ENCODE assay signal across 17 cellular contexts in genomic region chr1:244102471-244102870, GRCh38. TPM values are rescaled to one million over a fixed set of nuclear protein-coding genes. Genes with fewer than 3 reads are reported as not detected.
A peak's percentile ranks its signal among the peaks of the same experiment; 100 is the strongest.
DNase-seq lines count a peak whose midpoint lies in the region; ATAC-seq, FAIRE-seq and TF ChIP-seq lines count a peak whose summit lies in the region.
"Had no signal": no experiment of that assay in that cellular context is flagged by ENCODE, and none has a peak within 500 bp of the region (broad histone marks: within the 10 kb centered on the region; RNA-seq: fewer than 3 reads in every experiment).

No MANE protein-coding gene starts in this region.

- DNase-seq in DMS53 (lab: John Stamatoyannopoulos, UW) (peak; percentile 16), DMS53 treated with DMSO at 0.1 percent for 48 hours (lab: John Stamatoyannopoulos, UW; ENCODE audit: unreplicated experiment) (no peak), SHP77 (lab: John Stamatoyannopoulos, UW) (peak; percentile 79 to 86), left kidney (ENCODE audit: low read depth, low spot score) (peak; percentile 36), smooth muscle cell of the brain vasculature (ENCODE audit: low read depth, low spot score) (peak; percentile 50), GM12892 (ENCODE audit: insufficient read length) (no peak)
- DNase-seq in activated T-cell treated with anti-CD3 and anti-CD28 coated beads, Interleukin-2, amount 50 U/mL, for 48 hours: no peak
- DNase-seq: Caco-2; CD4-positive, CD25-positive, alpha-beta regulatory T cell; DMS153; EL; NCI-H1048; NCI-H1694; NCI-H2081 treated with DMSO at 0.1 percent for 48 hours; OCI-M1; Right ventricle myocardium superior had no signal

- TF ChIP-seq POLR2A in GM12892 (IDR thresholded peaks at IDR 0.05; ENCODE audit: low read depth, low read length): no peak

- ATAC-seq in HG02973 (IDR thresholded peaks at IDR 0.05; ENCODE audit: unreplicated experiment): no peak

- FAIRE-seq in GM12892 (lab: Jason Lieb, UNC): no peak

RNA-seq across cellular contexts. Expression of gene ZBTB18, which starts 51.4 kb away (rescaled TPM):
- 5.0 TPM for polyA plus RNA-seq in GM12892 (2012; ENCODE audit: missing spikeins)

Comparison
In these comparisons a context has a peak if more than half of its experiments do, and no peak if none do; other contexts are left out.
1. DNase-seq: peak in DMS53 (single experiment), SHP77 (2 of 2), left kidney (single experiment) and smooth muscle cell of the brain vasculature (single experiment); none in DMS53 treated with DMSO at 0.1 percent for 48 hours (single experiment), GM12892 (single experiment) and activated T-cell treated with anti-CD3 and anti-CD28 coated beads, Interleukin-2, amount 50 U/mL, for 48 hours (0 of 2).